ENCODE assay signal across 1 cellular context in the genomic region with DNA sequence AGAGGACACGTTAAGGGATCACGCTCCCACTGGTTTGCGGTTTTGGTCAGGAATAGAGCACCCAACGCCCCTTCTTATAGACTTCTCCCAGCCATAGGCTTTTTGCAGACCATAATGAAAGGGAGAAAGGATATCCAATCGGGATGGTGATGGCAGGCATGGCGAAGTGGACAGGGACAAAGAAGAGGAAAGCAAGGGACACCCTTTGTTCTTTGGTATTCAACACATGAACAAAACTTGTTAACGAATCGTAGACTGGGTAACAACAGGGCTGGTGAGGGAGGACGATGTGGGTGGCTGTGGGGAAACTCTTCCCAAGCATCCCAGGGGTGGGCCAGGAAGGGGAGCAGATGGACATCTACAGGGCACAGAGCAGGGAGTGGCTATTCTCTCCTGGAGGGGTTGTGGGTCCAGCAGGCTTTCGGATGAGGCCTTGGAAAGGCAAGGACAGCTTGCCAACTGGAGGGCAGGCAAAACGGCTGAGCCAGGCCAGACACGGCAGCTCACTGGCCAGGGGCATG.
A peak's percentile ranks its signal among the peaks of the same experiment; 100 is the strongest.
TF ChIP-seq lines count a peak whose summit lies in the region.

No MANE protein-coding gene starts in this region.

TF ChIP-seq in HepG2, 621 proteins besides CTCF, POLR2A, EP300 and RAD21 (continues in another document):
- TF ChIP-seq PCBP2 (optimal IDR thresholded peaks at IDR 0.05; ENCODE audit: low read depth, low read length, poor library complexity, severe bottlenecking) (peak; percentile 20), ZBTB7B (CRISPR knock-in tag; IDR thresholded peaks at IDR 0.05) (no peak), ZNF616 (CRISPR knock-in tag; IDR thresholded peaks at IDR 0.05; ENCODE audit: low read depth) (no peak), ZNF30 (CRISPR knock-in tag; IDR thresholded peaks at IDR 0.05) (peak; percentile 88; the same call in 1 of the 2 replicates), ZMYM4 (CRISPR knock-in tag; IDR thresholded peaks at IDR 0.05) (0 out of 2 replicates have a peak, but pooled peaks have one; percentile 1), GPN1 (CRISPR knock-in tag; IDR thresholded peaks at IDR 0.05; ENCODE audit: borderline replicate concordance) (0 out of 2 replicates have a peak, but pooled peaks have one; percentile 17), NAIF1 (CRISPR knock-in tag; IDR thresholded peaks at IDR 0.05; ENCODE audit: borderline replicate concordance) (no peak), SYNCRIP (IDR thresholded peaks at IDR 0.05; ENCODE audit: insufficient read depth, low read depth, low read length) (no peak), ZNF776 (CRISPR knock-in tag; IDR thresholded peaks at IDR 0.05) (0 out of 2 replicates have a peak, but pooled peaks have one; percentile 42), ZNF383 (CRISPR knock-in tag; IDR thresholded peaks at IDR 0.05; ENCODE audit: borderline replicate concordance) (no peak), SOX5 (CRISPR knock-in tag; IDR thresholded peaks at IDR 0.05; ENCODE audit: borderline replicate concordance) (no peak), ZNF773 (CRISPR knock-in tag; IDR thresholded peaks at IDR 0.05; ENCODE audit: borderline replicate concordance) (0 out of 2 replicates have a peak, but pooled peaks have one; percentile 14), SALL2 (CRISPR knock-in tag; IDR thresholded peaks at IDR 0.05) (peak; percentile 64; the same call in 1 of the 2 replicates), CHD2 (IDR thresholded peaks at IDR 0.05; ENCODE audit: low read depth, low read length) (0 out of 2 replicates have a peak, but pooled peaks have one; percentile 15), PAX8 (CRISPR knock-in tag; IDR thresholded peaks at IDR 0.05; ENCODE audit: borderline replicate concordance) (no peak), ZNF260 (CRISPR knock-in tag; IDR thresholded peaks at IDR 0.05; ENCODE audit: borderline replicate concordance, low read depth) (0 out of 2 replicates have a peak, but pooled peaks have one; percentile 61), GFI1 (CRISPR knock-in tag; IDR thresholded peaks at IDR 0.05; ENCODE audit: borderline replicate concordance) (no peak), ZNF510 (CRISPR knock-in tag; IDR thresholded peaks at IDR 0.05; ENCODE audit: low read depth) (no peak), IKZF4 (CRISPR knock-in tag; IDR thresholded peaks at IDR 0.05; ENCODE audit: borderline replicate concordance, low read depth, not compliant biosample characterization) (peak; percentile 33), EED (CRISPR knock-in tag; IDR thresholded peaks at IDR 0.05) (0 out of 2 replicates have a peak, but pooled peaks have one; percentile 93), BORCS8-MEF2B (CRISPR knock-in tag; IDR thresholded peaks at IDR 0.05) (0 out of 2 replicates have a peak, but pooled peaks have one; percentile 1), SNAI1 (CRISPR knock-in tag; IDR thresholded peaks at IDR 0.05; ENCODE audit: borderline replicate concordance) (peak; percentile 8; the same call in 1 of the 2 replicates), JUND (CRISPR knock-in tag; IDR thresholded peaks at IDR 0.05) (0 out of 2 replicates have a peak, but pooled peaks have one; percentile 59)
- TF ChIP-seq, protein P1, sequence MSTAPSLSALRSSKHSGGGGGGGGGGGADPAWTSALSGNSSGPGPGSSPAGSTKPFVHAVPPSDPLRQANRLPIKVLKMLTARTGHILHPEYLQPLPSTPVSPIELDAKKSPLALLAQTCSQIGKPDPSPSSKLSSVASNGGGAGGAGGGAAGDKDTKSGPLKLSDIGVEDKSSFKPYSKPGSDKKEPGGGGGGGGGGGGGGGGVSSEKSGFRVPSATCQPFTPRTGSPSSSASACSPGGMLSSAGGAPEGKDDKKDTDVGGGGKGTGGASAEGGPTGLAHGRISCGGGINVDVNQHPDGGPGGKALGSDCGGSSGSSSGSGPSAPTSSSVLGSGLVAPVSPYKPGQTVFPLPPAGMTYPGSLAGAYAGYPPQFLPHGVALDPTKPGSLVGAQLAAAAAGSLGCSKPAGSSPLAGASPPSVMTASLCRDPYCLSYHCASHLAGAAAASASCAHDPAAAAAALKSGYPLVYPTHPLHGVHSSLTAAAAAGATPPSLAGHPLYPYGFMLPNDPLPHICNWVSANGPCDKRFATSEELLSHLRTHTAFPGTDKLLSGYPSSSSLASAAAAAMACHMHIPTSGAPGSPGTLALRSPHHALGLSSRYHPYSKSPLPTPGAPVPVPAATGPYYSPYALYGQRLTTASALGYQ (CRISPR knock-in tag; IDR thresholded peaks at IDR 0.05) = no peak
- TF ChIP-seq, protein P2, sequence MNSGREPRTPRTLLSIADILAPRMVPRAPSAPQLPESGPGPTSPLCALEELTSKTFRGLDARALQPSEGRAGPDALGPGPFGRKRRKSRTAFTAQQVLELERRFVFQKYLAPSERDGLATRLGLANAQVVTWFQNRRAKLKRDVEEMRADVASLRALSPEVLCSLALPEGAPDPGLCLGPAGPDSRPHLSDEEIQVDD (CRISPR knock-in tag; IDR thresholded peaks at IDR 0.05; ENCODE audit: borderline replicate concordance) = peak; percentile 65; the same call in 1 of the 2 replicates
- TF ChIP-seq, protein P3, sequence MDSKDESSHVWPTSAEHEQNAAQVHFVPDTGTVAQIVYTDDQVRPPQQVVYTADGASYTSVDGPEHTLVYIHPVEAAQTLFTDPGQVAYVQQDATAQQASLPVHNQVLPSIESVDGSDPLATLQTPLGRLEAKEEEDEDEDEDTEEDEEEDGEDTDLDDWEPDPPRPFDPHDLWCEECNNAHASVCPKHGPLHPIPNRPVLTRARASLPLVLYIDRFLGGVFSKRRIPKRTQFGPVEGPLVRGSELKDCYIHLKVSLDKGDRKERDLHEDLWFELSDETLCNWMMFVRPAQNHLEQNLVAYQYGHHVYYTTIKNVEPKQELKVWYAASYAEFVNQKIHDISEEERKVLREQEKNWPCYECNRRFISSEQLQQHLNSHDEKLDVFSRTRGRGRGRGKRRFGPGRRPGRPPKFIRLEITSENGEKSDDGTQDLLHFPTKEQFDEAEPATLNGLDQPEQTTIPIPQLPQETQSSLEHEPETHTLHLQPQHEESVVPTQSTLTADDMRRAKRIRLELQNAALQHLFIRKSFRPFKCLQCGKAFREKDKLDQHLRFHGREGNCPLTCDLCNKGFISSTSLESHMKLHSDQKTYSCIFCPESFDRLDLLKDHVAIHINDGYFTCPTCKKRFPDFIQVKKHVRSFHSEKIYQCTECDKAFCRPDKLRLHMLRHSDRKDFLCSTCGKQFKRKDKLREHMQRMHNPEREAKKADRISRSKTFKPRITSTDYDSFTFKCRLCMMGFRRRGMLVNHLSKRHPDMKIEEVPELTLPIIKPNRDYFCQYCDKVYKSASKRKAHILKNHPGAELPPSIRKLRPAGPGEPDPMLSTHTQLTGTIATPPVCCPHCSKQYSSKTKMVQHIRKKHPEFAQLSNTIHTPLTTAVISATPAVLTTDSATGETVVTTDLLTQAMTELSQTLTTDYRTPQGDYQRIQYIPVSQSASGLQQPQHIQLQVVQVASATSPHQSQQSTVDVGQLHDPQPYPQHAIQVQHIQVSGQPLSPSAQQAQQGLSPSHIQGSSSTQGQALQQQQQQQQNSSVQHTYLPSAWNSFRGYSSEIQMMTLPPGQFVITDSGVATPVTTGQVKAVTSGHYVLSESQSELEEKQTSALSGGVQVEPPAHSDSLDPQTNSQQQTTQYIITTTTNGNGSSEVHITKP (CRISPR knock-in tag; IDR thresholded peaks at IDR 0.05; ENCODE audit: low read depth) = peak; percentile 9; the same call in 1 of the 2 replicates
- TF ChIP-seq, protein P4, sequence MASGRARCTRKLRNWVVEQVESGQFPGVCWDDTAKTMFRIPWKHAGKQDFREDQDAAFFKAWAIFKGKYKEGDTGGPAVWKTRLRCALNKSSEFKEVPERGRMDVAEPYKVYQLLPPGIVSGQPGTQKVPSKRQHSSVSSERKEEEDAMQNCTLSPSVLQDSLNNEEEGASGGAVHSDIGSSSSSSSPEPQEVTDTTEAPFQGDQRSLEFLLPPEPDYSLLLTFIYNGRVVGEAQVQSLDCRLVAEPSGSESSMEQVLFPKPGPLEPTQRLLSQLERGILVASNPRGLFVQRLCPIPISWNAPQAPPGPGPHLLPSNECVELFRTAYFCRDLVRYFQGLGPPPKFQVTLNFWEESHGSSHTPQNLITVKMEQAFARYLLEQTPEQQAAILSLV (CRISPR knock-in tag; IDR thresholded peaks at IDR 0.05; ENCODE audit: borderline replicate concordance) = peak; percentile 68; the same call in 1 of the 2 replicates
- TF ChIP-seq, protein P5, sequence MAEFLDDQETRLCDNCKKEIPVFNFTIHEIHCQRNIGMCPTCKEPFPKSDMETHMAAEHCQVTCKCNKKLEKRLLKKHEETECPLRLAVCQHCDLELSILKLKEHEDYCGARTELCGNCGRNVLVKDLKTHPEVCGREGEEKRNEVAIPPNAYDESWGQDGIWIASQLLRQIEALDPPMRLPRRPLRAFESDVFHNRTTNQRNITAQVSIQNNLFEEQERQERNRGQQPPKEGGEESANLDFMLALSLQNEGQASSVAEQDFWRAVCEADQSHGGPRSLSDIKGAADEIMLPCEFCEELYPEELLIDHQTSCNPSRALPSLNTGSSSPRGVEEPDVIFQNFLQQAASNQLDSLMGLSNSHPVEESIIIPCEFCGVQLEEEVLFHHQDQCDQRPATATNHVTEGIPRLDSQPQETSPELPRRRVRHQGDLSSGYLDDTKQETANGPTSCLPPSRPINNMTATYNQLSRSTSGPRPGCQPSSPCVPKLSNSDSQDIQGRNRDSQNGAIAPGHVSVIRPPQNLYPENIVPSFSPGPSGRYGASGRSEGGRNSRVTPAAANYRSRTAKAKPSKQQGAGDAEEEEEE (CRISPR knock-in tag; IDR thresholded peaks at IDR 0.05; ENCODE audit: borderline replicate concordance) = peak; percentile 29; the same call in 1 of the 2 replicates
- TF ChIP-seq, protein P6, sequence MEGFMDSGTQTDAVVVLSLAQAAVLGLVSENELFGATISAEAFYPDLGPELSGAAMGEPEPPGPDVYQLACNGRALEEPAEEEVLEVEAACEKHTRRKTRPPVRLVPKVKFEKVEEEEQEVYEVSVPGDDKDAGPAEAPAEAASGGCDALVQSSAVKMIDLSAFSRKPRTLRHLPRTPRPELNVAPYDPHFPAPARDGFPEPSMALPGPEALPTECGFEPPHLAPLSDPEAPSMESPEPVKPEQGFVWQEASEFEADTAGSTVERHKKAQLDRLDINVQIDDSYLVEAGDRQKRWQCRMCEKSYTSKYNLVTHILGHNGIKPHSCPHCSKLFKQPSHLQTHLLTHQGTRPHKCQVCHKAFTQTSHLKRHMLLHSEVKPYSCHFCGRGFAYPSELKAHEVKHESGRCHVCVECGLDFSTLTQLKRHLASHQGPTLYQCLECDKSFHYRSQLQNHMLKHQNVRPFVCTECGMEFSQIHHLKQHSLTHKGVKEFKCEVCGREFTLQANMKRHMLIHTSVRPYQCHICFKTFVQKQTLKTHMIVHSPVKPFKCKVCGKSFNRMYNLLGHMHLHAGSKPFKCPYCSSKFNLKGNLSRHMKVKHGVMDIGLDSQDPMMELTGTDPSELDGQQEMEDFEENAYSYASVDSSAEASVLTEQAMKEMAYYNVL (CRISPR knock-in tag; IDR thresholded peaks at IDR 0.05; ENCODE audit: borderline replicate concordance) = peak; percentile 20; the same call in 1 of the 2 replicates
- TF ChIP-seq, protein P7, sequence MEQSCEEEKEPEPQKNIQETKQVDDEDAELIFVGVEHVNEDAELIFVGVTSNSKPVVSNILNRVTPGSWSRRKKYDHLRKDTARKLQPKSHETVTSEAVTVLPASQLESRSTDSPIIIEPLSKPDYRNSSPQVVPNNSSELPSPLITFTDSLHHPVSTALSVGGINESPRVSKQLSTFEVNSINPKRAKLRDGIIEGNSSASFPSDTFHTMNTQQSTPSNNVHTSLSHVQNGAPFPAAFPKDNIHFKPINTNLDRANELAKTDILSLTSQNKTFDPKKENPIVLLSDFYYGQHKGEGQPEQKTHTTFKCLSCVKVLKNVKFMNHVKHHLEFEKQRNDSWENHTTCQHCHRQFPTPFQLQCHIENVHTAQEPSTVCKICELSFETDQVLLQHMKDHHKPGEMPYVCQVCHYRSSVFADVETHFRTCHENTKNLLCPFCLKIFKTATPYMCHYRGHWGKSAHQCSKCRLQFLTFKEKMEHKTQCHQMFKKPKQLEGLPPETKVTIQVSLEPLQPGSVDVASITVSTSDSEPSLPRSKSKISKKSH (CRISPR knock-in tag; IDR thresholded peaks at IDR 0.05; ENCODE audit: borderline replicate concordance) = 0 out of 2 replicates have a peak, but pooled peaks have one; percentile 65
- TF ChIP-seq, protein P8, sequence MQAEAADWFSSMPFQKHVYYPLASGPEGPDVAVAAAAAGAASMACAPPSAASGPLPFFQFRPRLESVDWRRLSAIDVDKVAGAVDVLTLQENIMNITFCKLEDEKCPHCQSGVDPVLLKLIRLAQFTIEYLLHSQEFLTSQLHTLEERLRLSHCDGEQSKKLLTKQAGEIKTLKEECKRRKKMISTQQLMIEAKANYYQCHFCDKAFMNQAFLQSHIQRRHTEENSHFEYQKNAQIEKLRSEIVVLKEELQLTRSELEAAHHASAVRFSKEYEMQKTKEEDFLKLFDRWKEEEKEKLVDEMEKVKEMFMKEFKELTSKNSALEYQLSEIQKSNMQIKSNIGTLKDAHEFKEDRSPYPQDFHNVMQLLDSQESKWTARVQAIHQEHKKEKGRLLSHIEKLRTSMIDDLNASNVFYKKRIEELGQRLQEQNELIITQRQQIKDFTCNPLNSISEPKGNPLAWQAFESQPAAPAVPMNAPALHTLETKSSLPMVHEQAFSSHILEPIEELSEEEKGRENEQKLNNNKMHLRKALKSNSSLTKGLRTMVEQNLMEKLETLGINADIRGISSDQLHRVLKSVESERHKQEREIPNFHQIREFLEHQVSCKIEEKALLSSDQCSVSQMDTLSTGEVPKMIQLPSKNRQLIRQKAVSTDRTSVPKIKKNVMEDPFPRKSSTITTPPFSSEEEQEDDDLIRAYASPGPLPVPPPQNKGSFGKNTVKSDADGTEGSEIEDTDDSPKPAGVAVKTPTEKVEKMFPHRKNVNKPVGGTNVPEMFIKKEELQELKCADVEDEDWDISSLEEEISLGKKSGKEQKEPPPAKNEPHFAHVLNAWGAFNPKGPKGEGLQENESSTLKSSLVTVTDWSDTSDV (CRISPR knock-in tag; IDR thresholded peaks at IDR 0.05) = peak; percentile 20; the same call in 1 of the 2 replicates
- TF ChIP-seq, protein P9, sequence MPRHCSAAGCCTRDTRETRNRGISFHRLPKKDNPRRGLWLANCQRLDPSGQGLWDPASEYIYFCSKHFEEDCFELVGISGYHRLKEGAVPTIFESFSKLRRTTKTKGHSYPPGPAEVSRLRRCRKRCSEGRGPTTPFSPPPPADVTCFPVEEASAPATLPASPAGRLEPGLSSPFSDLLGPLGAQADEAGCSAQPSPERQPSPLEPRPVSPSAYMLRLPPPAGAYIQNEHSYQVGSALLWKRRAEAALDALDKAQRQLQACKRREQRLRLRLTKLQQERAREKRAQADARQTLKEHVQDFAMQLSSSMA (CRISPR knock-in tag; IDR thresholded peaks at IDR 0.05) = 0 out of 2 replicates have a peak, but pooled peaks have one; percentile 15
- TF ChIP-seq, protein P10, sequence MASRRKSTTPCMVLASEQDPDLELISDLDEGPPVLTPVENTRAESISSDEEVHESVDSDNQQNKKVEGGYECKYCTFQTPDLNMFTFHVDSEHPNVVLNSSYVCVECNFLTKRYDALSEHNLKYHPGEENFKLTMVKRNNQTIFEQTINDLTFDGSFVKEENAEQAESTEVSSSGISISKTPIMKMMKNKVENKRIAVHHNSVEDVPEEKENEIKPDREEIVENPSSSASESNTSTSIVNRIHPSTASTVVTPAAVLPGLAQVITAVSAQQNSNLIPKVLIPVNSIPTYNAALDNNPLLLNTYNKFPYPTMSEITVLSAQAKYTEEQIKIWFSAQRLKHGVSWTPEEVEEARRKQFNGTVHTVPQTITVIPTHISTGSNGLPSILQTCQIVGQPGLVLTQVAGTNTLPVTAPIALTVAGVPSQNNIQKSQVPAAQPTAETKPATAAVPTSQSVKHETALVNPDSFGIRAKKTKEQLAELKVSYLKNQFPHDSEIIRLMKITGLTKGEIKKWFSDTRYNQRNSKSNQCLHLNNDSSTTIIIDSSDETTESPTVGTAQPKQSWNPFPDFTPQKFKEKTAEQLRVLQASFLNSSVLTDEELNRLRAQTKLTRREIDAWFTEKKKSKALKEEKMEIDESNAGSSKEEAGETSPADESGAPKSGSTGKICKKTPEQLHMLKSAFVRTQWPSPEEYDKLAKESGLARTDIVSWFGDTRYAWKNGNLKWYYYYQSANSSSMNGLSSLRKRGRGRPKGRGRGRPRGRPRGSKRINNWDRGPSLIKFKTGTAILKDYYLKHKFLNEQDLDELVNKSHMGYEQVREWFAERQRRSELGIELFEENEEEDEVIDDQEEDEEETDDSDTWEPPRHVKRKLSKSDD (CRISPR knock-in tag; IDR thresholded peaks at IDR 0.05; ENCODE audit: low read depth) = 0 out of 2 replicates have a peak, but pooled peaks have one; percentile 7
